Comparison of ENCODE assay signal across 24 cellular contexts in genomic region chr10:45586028-45586824, GRCh38.
DNase-seq lines count a peak whose midpoint lies in the region; ATAC-seq, FAIRE-seq and TF ChIP-seq lines count a peak whose summit lies in the region.
"Had no signal": no experiment of that assay in that cellular context is flagged by ENCODE, and none has a peak within 500 bp of the region (broad histone marks: within the 10 kb centered on the region; RNA-seq: fewer than 3 reads in every experiment).

No MANE protein-coding gene starts in this region.

- H3K36me3 Mint-ChIP-seq in activated CD4-positive, alpha-beta T cell treated with anti-CD3 and anti-CD28 coated beads for 36 hours (ENCODE audit: low read depth), result peaks cover 13% of the 10 kb centered on the region

- H3K4me1 Mint-ChIP-seq in activated CD4-positive, alpha-beta T cell treated with anti-CD3 and anti-CD28 coated beads for 36 hours, result peaks cover 19% of the 10 kb centered on the region
- H3K4me1 Mint-ChIP-seq in stimulated activated naive CD8-positive, alpha-beta T cell treated with anti-CD3 and anti-CD28 coated beads, Interleukin-15, amount 100 ng/mL, for 72 hours, result peaks cover 35% of the 10 kb centered on the region
- H3K4me1 Mint-ChIP-seq: GM23338, H9 had no signal

- no peak overlapping the region for H3K4me2 ChIP-seq in K562 (ENCODE audit: insufficient read depth, low read length)
- H3K4me2 ChIP-seq: BLaER1, GM23338 had no signal

- no peak overlapping the region for H3K4me3 Mint-ChIP-seq in activated CD4-positive, alpha-beta T cell treated with anti-CD3 and anti-CD28 coated beads for 36 hours
- H3K4me3 Mint-ChIP-seq in stimulated activated naive CD8-positive, alpha-beta T cell treated with anti-CD3 and anti-CD28 coated beads, Interleukin-15, amount 100 ng/mL, for 72 hours, result no peak overlapping the region
- H3K4me3 Mint-ChIP-seq: B cell; CD8-positive, alpha-beta T cell; GM23338; H9; HFFc6 had no signal

- H3K4me1 ChIP-seq in K562 (replicated peaks in 1 of 2; ENCODE audit: control insufficient read depth in 2 of 2, insufficient read depth in 2 of 2, low read length in 2 of 2) (peaks cover 0 to 13% of the 10 kb centered on the region in 2 experiments; a peak in 3 of 5 replicates), right cardiac atrium (ENCODE audit: control insufficient read depth, insufficient read depth, low read length) (no peaks in the 10 kb centered on the region)
- H3K4me1 ChIP-seq: Caco-2 had no signal

- TF ChIP-seq EP300 in K562 (IDR thresholded peaks at IDR 0.05; ENCODE audit: low read length), result no peak

- no TSS peak for BruUV-seq in K562 (replicated peaks; lab: Mats Ljungman, UMichigan)

- H3K27me3 Mint-ChIP-seq in activated CD4-positive, alpha-beta T cell treated with anti-CD3 and anti-CD28 coated beads for 36 hours, result no peaks in the 10 kb centered on the region
- H3K27me3 Mint-ChIP-seq in stimulated activated naive CD8-positive, alpha-beta T cell treated with anti-CD3 and anti-CD28 coated beads, Interleukin-15, amount 100 ng/mL, for 72 hours, result no peaks in the 10 kb centered on the region
- H3K27me3 Mint-ChIP-seq: B cell; CD4-positive, CD25-positive, alpha-beta regulatory T cell had no signal

- FAIRE-seq in G401.6 (lab: Jason Lieb, UNC) (peak; percentile 34), K562 (lab: Jason Lieb, UNC) (no peak)
- FAIRE-seq: A204.1, GM12878, GM19239 had no signal

- in situ Hi-C loops in K562 (cut with MboI), result no loop called here

- H3K27ac Mint-ChIP-seq in activated CD4-positive, alpha-beta T cell treated with anti-CD3 and anti-CD28 coated beads for 36 hours, result no peak overlapping the region
- H3K27ac Mint-ChIP-seq in stimulated activated naive CD8-positive, alpha-beta T cell treated with anti-CD3 and anti-CD28 coated beads, Interleukin-15, amount 100 ng/mL, for 72 hours, result no peak overlapping the region
- H3K27ac Mint-ChIP-seq: CD4-positive, CD25-positive, alpha-beta regulatory T cell; CD8-positive, alpha-beta T cell; GM23338; H9; HFFc6 had no signal

- intact Hi-C loops in activated CD4-positive, alpha-beta T cell treated with anti-CD3 and anti-CD28 coated beads for 36 hours (cut with DNase I, micrococcal nuclease), result loop anchor here in 1 of 2 experiments (10.0 kb wide), 1 partner anchor 581 kb away; the partner anchor contains the start of gene ZNF22
- intact Hi-C loops in K562 (cut with micrococcal nuclease), result no loop called here
- intact Hi-C loops in right cardiac atrium (cut with DNase I), result no loop called here

- CTCF ChIA-PET in activated CD4-positive, alpha-beta T cell treated with anti-CD3 and anti-CD28 coated beads for 36 hours (lab: Charles Lee), result no interaction called here
- CTCF ChIA-PET in K562 (lab: Yijun Ruan, JAX; ENCODE audit: low intra/inter-chr PET ratio), result no interaction called here

- POLR2A ChIA-PET in activated CD4-positive, alpha-beta T cell treated with anti-CD3 and anti-CD28 coated beads for 36 hours (lab: Charles Lee), result no interaction called here
- POLR2A ChIA-PET in K562 (lab: Yijun Ruan, JAX), result no interaction called here

- peaks cover 14% of the 10 kb centered on the region; the same call in 2 of the 3 replicates for H3K36me3 ChIP-seq in K562 (ENCODE audit: control insufficient read depth, insufficient read depth, low read length)

- TF ChIP-seq CTCF in K562 (IDR thresholded peaks at IDR 0.05 in 2 of 3, conservative IDR thresholded peaks at IDR 0.05 in 1 of 3; ENCODE audit: insufficient read depth in 2 of 3, low read depth in 1 of 3, low read length in 3 of 3), result no peak

- peaks cover 7% of the 10 kb centered on the region; the same call in 1 of the 2 replicates for H3K9me3 ChIP-seq in K562 (replicated peaks; ENCODE audit: control insufficient read depth, insufficient read depth, low read depth, low read length)
- H3K9me3 ChIP-seq in right cardiac atrium (ENCODE audit: control insufficient read depth, low read length), result no peaks in the 10 kb centered on the region
- H3K9me3 ChIP-seq: Caco-2 had no signal

- H3K79me2 ChIP-seq in K562 (ENCODE audit: control insufficient read depth, insufficient read depth, low read length), result peaks cover 64% of the 10 kb centered on the region

- no peak overlapping the region for H2AFZ ChIP-seq in K562 (ENCODE audit: low read depth, low read length)
- H2AFZ ChIP-seq: GM23338 had no signal

- ATAC-seq in activated CD4-positive, alpha-beta T cell treated with anti-CD3 and anti-CD28 coated beads for 36 hours, result peak; percentile 30
- ATAC-seq in K562, result no peak
- ATAC-seq in stimulated activated naive CD8-positive, alpha-beta T cell treated with anti-CD3 and anti-CD28 coated beads, Interleukin-15, amount 100 ng/mL, for 72 hours, result peak; percentile 80
- no peak for ATAC-seq in right cardiac atrium
- ATAC-seq: CD8-positive, alpha-beta T cell; GM12878; GM23338; HCT116 had no signal

- H3K27me3 ChIP-seq in K562 (ENCODE audit: control insufficient read depth in 2 of 2, insufficient read depth in 2 of 2, low read length in 2 of 2), result no peaks in the 10 kb centered on the region
- no peaks in the 10 kb centered on the region for H3K27me3 ChIP-seq in right cardiac atrium (ENCODE audit: control insufficient read depth, insufficient read depth)
- H3K27me3 ChIP-seq: BLaER1 had no signal

- peaks cover 18% of the 10 kb centered on the region for H3K9me3 Mint-ChIP-seq in activated CD4-positive, alpha-beta T cell treated with anti-CD3 and anti-CD28 coated beads for 36 hours (ENCODE audit: low read depth)
- peaks cover 25% of the 10 kb centered on the region in 2 donors for H3K9me3 Mint-ChIP-seq in stimulated activated naive CD8-positive, alpha-beta T cell treated with anti-CD3 and anti-CD28 coated beads, Interleukin-15, amount 100 ng/mL, for 72 hours
- H3K9me3 Mint-ChIP-seq: GM23338, HFFc6 had no signal

- no peak for DNase-seq in activated CD4-positive, alpha-beta T cell treated with anti-CD3 and anti-CD28 coated beads for 36 hours
- DNase-seq in activated CD4-positive, alpha-beta T cell treated with anti-CD3 and anti-CD28 coated beads for 1 hour, result no peak
- DNase-seq in K562 (ENCODE audit: extremely low read depth in 1 of 4, low spot score in 3 of 4) (no peak), NCI-H2171 (lab: John Stamatoyannopoulos, UW) (no peak), right cardiac atrium (no peak)
- DNase-seq in stimulated activated naive CD8-positive, alpha-beta T cell treated with anti-CD3 and anti-CD28 coated beads, Interleukin-15, amount 100 ng/mL, for 72 hours, result peak in 1 of 2 donors; percentile 18
- DNase-seq: Caco-2; CD4-positive, CD25-positive, alpha-beta regulatory T cell; CD8-positive, alpha-beta T cell; DMS153; DND-41; GDM1; H9; HFFc6 had no signal

- no peaks in the 10 kb centered on the region for H3K9me1 ChIP-seq in K562 (ENCODE audit: control insufficient read depth, insufficient read depth, low read length)

- H3K9ac ChIP-seq in K562 (ENCODE audit: insufficient read depth in 1 of 2, low read depth in 2 of 2, low read length in 2 of 2), result no peak overlapping the region
- H3K9ac ChIP-seq: BLaER1 had no signal

- H4K20me1 ChIP-seq in K562 (replicated peaks; ENCODE audit: control insufficient read depth, insufficient read depth, low read length), result no peaks in the 10 kb centered on the region
- H4K20me1 ChIP-seq: BLaER1 had no signal

- TF ChIP-seq POLR2A in K562 (conservative IDR thresholded peaks at IDR 0.05), result no peak

- H3K4me3 ChIP-seq in K562, result no peak overlapping the region
- no peak overlapping the region for H3K4me3 ChIP-seq in right cardiac atrium (ENCODE audit: low read length)
- H3K4me3 ChIP-seq: BLaER1, GM12878, GM23338 had no signal

- H3K27ac ChIP-seq in K562 (ENCODE audit: extremely low read depth, low read depth, low read length) (no peak overlapping the region), right cardiac atrium (ENCODE audit: low read length) (no peak overlapping the region)
- H3K27ac ChIP-seq: 22Rv1, BLaER1, C4-2B had no signal

- TF ChIP-seq RAD21 in K562 (CRISPR knock-in tag; conservative IDR thresholded peaks at IDR 0.05 in 1 of 2, IDR thresholded peaks at IDR 0.05 in 1 of 2), result no peak

- 86% methylated on average over 3 of the region's 3 CpGs for WGBS in K562 (ENCODE audit: insufficient coverage, low coverage, missing lambda C conversion rate)
- WGBS in right cardiac atrium, result 96% methylated on average over 3 of the region's 3 CpGs

TF ChIP-seq in K562, 482 proteins besides CTCF, POLR2A, EP300 and RAD21:
- TF ChIP-seq RBM25 (IDR thresholded peaks at IDR 0.05; ENCODE audit: low read depth, low read length, severe bottlenecking) (peak; percentile 69), GTF2B (IDR thresholded peaks at IDR 0.05; ENCODE audit: extremely low read depth, insufficient read length) (no peak)

Comparison
In these comparisons a context has a peak if more than half of its experiments do, and no peak if none do; other contexts are left out.
1. ATAC-seq: peak in activated CD4-positive, alpha-beta T cell treated with anti-CD3 and anti-CD28 coated beads for 36 hours (single experiment) and stimulated activated naive CD8-positive, alpha-beta T cell treated with anti-CD3 and anti-CD28 coated beads, Interleukin-15, amount 100 ng/mL, for 72 hours (single experiment); none in K562 (single experiment) and right cardiac atrium (0 of 2).